Comparison of ENCODE assay signal across 16 cellular contexts in the genomic region with DNA sequence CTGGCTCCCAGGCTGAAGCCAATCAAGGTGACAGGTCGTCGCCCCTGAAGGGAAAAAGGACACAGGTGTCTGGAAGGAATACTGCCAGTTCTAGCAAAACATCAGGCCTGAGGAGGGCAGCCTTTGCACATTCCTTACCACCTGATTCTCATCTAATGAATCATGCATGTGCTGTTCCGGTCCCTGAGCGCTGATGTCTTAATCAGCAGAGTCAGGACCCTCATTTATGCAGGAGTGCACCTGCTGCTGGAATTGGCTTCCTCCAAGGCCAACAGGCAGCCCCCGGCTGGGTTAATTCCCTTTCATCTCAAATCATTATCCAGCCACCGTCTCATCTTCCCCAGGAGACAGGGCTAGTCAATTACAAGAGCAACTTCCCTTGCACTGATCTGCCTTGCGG.
DNase-seq lines count a peak whose midpoint lies in the region; ATAC-seq, FAIRE-seq and TF ChIP-seq lines count a peak whose summit lies in the region.
"Had no signal": no experiment of that assay in that cellular context is flagged by ENCODE, and none has a peak within 500 bp of the region (broad histone marks: within the 10 kb centered on the region; RNA-seq: fewer than 3 reads in every experiment).

No MANE protein-coding gene starts in this region.

- DNase-seq in AG10803 (ENCODE audit: low read depth) (no peak), LHCN-M2 (ENCODE audit: low read depth) (peak; percentile 29), HepG2 (ENCODE audit: low spot score) (no peak), globus pallidus (ENCODE audit: low spot score) (no peak), CD14-positive monocyte (ENCODE audit: low spot score) (no peak), T1000 (lab: John Stamatoyannopoulos, UW) (no peak)
- no peak for DNase-seq in natural killer cell treated with Interleukin-12 subunit alpha and Interleukin-12 subunit beta and Interleukin-15 and Interleukin-18, amount 100 ng/mL, for 72 hours (ENCODE audit: low spot score)
- DNase-seq: C1 segment of cervical spinal cord; cortex of kidney; heart right ventricle; stimulated activated CD8-positive, alpha-beta memory T cell treated with anti-CD3 and anti-CD28 coated beads, Interleukin-4, amount 100 ng/mL, for 48 hours had no signal

- H3K27ac Mint-ChIP-seq in brain (peak overlapping the region in 4 of 5 experiments; percentile 20 to 92 (median 41)), CD14-positive monocyte (no peak overlapping the region)
- no peak overlapping the region for H3K27ac Mint-ChIP-seq in natural killer cell treated with Interleukin-12 subunit alpha and Interleukin-12 subunit beta and Interleukin-15 and Interleukin-18, amount 100 ng/mL, for 72 hours
- H3K27ac Mint-ChIP-seq: activated T-helper 2 cell treated with anti-CD3 and anti-CD28 coated beads, Interferon-gamma antibody, Interleukin-2, Interleukin-4, amounts not matched to agents 10 μg/mL and 5 μg/mL and 100 μg/mL, durations not matched to agents 14 hours and 24 hours and 36 hours had no signal

- H3K36me3 Mint-ChIP-seq in brain (no peaks in the 10 kb centered on the region), CD14-positive monocyte (peaks cover 26 to 52% of the 10 kb centered on the region in 2 donors)
- H3K36me3 Mint-ChIP-seq in natural killer cell treated with Interleukin-12 subunit alpha and Interleukin-12 subunit beta and Interleukin-15 and Interleukin-18, amount 100 ng/mL, for 72 hours: no peaks in the 10 kb centered on the region

- H3K27me3 Mint-ChIP-seq in brain (peaks cover 9% of the 10 kb centered on the region), CD14-positive monocyte (ENCODE audit: low read depth in 3 of 3) (no peaks in the 10 kb centered on the region)
- H3K27me3 Mint-ChIP-seq in natural killer cell treated with Interleukin-12 subunit alpha and Interleukin-12 subunit beta and Interleukin-15 and Interleukin-18, amount 100 ng/mL, for 72 hours: no peaks in the 10 kb centered on the region

- TF ChIP-seq EP300 in HepG2 (IDR thresholded peaks at IDR 0.05; ENCODE audit: low read depth in 2 of 2, low read length in 2 of 2): no peak
- no peak for TF ChIP-seq EP300 in HepG2 (CRISPR knock-in tag; IDR thresholded peaks at IDR 0.05; ENCODE audit: borderline replicate concordance)

- H3K27me3 ChIP-seq in HepG2 (ENCODE audit: control insufficient read depth in 1 of 2, insufficient read depth in 2 of 2, low read length in 2 of 2): no peaks in the 10 kb centered on the region
- H3K27me3 ChIP-seq: heart right ventricle had no signal

- POLR2A ChIA-PET in HepG2 (lab: Yijun Ruan, JAX): no interaction called here

- no peak for TF ChIP-seq POLR2A in HepG2 (IDR thresholded peaks at IDR 0.05; ENCODE audit: insufficient read depth in 1 of 2, low read depth in 2 of 2, low read length in 2 of 2)

- H3K4me3 Mint-ChIP-seq in brain (peak overlapping the region in 2 of 5 experiments; percentile 27 to 57), CD14-positive monocyte (no peak overlapping the region)
- no peak overlapping the region for H3K4me3 Mint-ChIP-seq in natural killer cell treated with Interleukin-12 subunit alpha and Interleukin-12 subunit beta and Interleukin-15 and Interleukin-18, amount 100 ng/mL, for 72 hours

- H3K9me3 ChIP-seq in HepG2 (ENCODE audit: low read length): no peaks in the 10 kb centered on the region

- no peak overlapping the region for H3K27ac ChIP-seq in HepG2 (ENCODE audit: extremely low read length, insufficient read depth, low read length)
- H3K27ac ChIP-seq: heart right ventricle had no signal

- H3K4me1 Mint-ChIP-seq in brain: peaks cover 56% of the 10 kb centered on the region
- no peaks in the 10 kb centered on the region for H3K4me1 Mint-ChIP-seq in CD14-positive monocyte
- no peaks in the 10 kb centered on the region for H3K4me1 Mint-ChIP-seq in natural killer cell treated with Interleukin-12 subunit alpha and Interleukin-12 subunit beta and Interleukin-15 and Interleukin-18, amount 100 ng/mL, for 72 hours (ENCODE audit: low read depth in 2 of 2)

- H4K20me1 ChIP-seq in HepG2 (ENCODE audit: insufficient read depth, low read length): no peaks in the 10 kb centered on the region

- H2AFZ ChIP-seq in HepG2 (ENCODE audit: low read length): no peak overlapping the region

- H3K36me3 ChIP-seq in HepG2 (replicated peaks in 1 of 2; ENCODE audit: control insufficient read depth in 1 of 2, insufficient read depth in 2 of 2, low read length in 2 of 2): no peaks in the 10 kb centered on the region

- WGBS in HepG2 (ENCODE audit: low lambda C conversion rate): 75% methylated on average over 7 of the region's 7 CpGs

- no TSS peak for BruUV-seq in HepG2 (replicated peaks; lab: Mats Ljungman, UMichigan)

- in situ Hi-C loops in HepG2 (cut with HindIII; ENCODE audit: extremely low pct_ligation_motif_present, low pct_unique_long_range_greater_than_20kb): no loop called here

- TF ChIP-seq CTCF in AG10803 (conservative IDR thresholded peaks at IDR 0.05; ENCODE audit: low read length): peak; percentile 5; the same call in 1 of the 2 replicates
- TF ChIP-seq CTCF in brain (conservative IDR thresholded peaks at IDR 0.05): peak in 1 of 2 experiments; percentile 33
- TF ChIP-seq CTCF in HepG2 (CRISPR knock-in tag; IDR thresholded peaks at IDR 0.05): 0 out of 2 replicates have a peak, but pooled peaks have one; percentile 14
- no peak for TF ChIP-seq CTCF in CD14-positive monocyte (IDR thresholded peaks at IDR 0.05)

- no peak overlapping the region for H3K4me2 ChIP-seq in HepG2 (ENCODE audit: low read depth, low read length)
- H3K4me2 ChIP-seq: smooth muscle cell had no signal

- ATAC-seq in HepG2: no peak
- no peak for ATAC-seq in natural killer cell treated with Interleukin-12 subunit alpha and Interleukin-12 subunit beta and Interleukin-15 and Interleukin-18, amount 100 ng/mL, for 72 hours
- ATAC-seq: heart right ventricle, Panc1 had no signal

- peaks cover 0 to under 1% (median 0%) of the 10 kb centered on the region in 5 experiments for H3K9me3 Mint-ChIP-seq in brain
- peaks cover 0 to 11% (median 5%) of the 10 kb centered on the region in 7 donors for H3K9me3 Mint-ChIP-seq in CD14-positive monocyte
- no peaks in the 10 kb centered on the region for H3K9me3 Mint-ChIP-seq in natural killer cell treated with Interleukin-12 subunit alpha and Interleukin-12 subunit beta and Interleukin-15 and Interleukin-18, amount 100 ng/mL, for 72 hours
- H3K9me3 Mint-ChIP-seq: activated T-helper 2 cell treated with anti-CD3 and anti-CD28 coated beads, Interferon-gamma antibody, Interleukin-2, Interleukin-4, amounts not matched to agents 10 μg/mL and 5 μg/mL and 100 μg/mL, durations not matched to agents 14 hours and 24 hours and 36 hours had no signal

- intact Hi-C loops in HepG2 (cut with micrococcal nuclease; ENCODE audit: unreplicated experiment) (no loop called here), CD14-positive monocyte (cut with micrococcal nuclease) (no loop called here)

- CTCF ChIA-PET in HepG2 (lab: Yijun Ruan, JAX; ENCODE audit: low intra/inter-chr PET ratio, low total read pairs): no interaction called here

- FAIRE-seq in HepG2 (lab: Jason Lieb, UNC): no peak
- FAIRE-seq: GM19239 had no signal

- H3K4me1 ChIP-seq in HepG2 (ENCODE audit: insufficient read depth, low read length): no peaks in the 10 kb centered on the region

- no peak for TF ChIP-seq RAD21 in HepG2 (CRISPR knock-in tag; IDR thresholded peaks at IDR 0.05)

- H3K79me2 ChIP-seq in HepG2 (ENCODE audit: insufficient read depth, low read length): no peaks in the 10 kb centered on the region

- H3K4me3 ChIP-seq in AG10803 (ENCODE audit: low read length): no peak overlapping the region
- H3K4me3 ChIP-seq in HepG2 (replicated peaks in 1 of 3; ENCODE audit: insufficient read depth in 1 of 3, low read depth in 2 of 3, low read length in 3 of 3): no peak overlapping the region
- H3K4me3 ChIP-seq: heart right ventricle, smooth muscle cell had no signal

- H3K9ac ChIP-seq in HepG2 (ENCODE audit: insufficient read depth, low read depth, low read length): no peak overlapping the region

TF ChIP-seq in HepG2, 621 proteins besides CTCF, POLR2A, EP300 and RAD21:
- no peak for TF ChIP-seq ZEB1 (IDR thresholded peaks at IDR 0.05; ENCODE audit: insufficient replicate concordance, low read depth)
- TF ChIP-seq ZNF570 (CRISPR knock-in tag; IDR thresholded peaks at IDR 0.05; ENCODE audit: borderline replicate concordance): no peak
- TF ChIP-seq ERF (CRISPR knock-in tag; IDR thresholded peaks at IDR 0.05): no peak
- no peak for TF ChIP-seq HNF4A (CRISPR knock-in tag; IDR thresholded peaks at IDR 0.05)
TF ChIP-seq in HepG2: peak in this region for 0.

Comparison
In these comparisons a context has a peak if more than half of its experiments do, and no peak if none do; other contexts are left out.
1. H3K27ac Mint-ChIP-seq: peak in brain (4 of 5); none in CD14-positive monocyte (0 of 7) and natural killer cell treated with Interleukin-12 subunit alpha and Interleukin-12 subunit beta and Interleukin-15 and Interleukin-18, amount 100 ng/mL, for 72 hours (0 of 2).